ENCODE assay signal across 9 cellular contexts in the genomic region with DNA sequence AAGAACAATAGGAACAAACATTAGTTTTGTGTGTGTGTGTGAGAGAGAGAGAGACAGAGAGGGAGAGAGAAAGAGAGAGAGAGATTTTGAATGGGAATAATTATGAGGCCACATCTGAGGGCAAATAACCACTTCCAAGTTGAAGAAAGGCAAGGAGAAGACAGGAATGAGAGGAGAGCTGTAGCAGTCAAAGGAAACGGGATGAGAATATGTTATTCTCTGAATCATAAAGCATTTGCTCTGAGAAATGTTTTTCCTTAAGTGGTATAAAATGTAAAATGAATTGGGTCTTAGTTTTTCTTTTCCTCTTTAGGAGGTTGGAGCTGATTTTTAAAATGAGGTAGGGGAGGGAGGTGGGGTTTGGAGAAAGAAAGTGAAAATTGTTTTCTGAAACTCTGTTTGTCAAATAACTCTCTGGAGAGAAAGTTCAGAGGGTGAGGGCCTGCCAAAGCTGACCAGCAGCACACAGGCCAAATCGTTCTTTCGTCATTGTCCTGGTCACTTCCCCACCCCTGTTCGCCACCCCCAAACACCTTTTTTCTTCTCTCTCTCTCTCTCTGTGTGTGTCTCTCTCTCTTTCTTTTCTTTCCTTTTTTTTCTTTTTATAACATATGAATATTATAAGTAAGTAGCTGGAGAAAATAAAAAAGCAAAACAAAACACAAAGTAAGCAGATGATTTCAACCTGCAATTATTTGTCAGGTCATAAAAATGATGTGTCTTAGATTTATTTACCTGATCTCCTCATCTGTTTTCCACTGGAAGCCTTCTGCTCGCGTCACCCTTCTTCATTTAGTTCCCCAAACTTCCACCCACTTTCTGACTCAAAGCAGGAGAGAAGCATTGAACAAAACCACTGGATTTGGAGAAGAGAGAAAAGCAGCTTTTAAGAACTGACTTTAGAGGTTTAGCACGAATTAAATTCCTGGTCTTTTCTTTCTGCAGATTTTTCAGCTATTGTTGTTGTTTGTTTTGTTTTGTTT.
DNase-seq lines count a peak whose midpoint lies in the region; TF ChIP-seq lines count a peak whose summit lies in the region.
"Had no signal": no experiment of that assay in that cellular context is flagged by ENCODE, and none has a peak within 500 bp of the region (broad histone marks: within the 10 kb centered on the region; RNA-seq: fewer than 3 reads in every experiment).

No MANE protein-coding gene starts in this region.

- WGBS in urinary bladder: 31% methylated on average over 7 of the region's 7 CpGs

- intact Hi-C loops in A673 (cut with micrococcal nuclease; ENCODE audit: unreplicated experiment): no loop called here

- H3K27me3 ChIP-seq in SJSA1 (replicated peaks) (no peaks in the 10 kb centered on the region), muscle layer of colon (ENCODE audit: control insufficient read depth in 1 of 2, insufficient read depth in 2 of 2, low read length in 2 of 2) (no peaks in the 10 kb centered on the region), A673 (replicated peaks; ENCODE audit: insufficient read depth, low read depth, low read length, poor library complexity) (no peaks in the 10 kb centered on the region)

- TF ChIP-seq CTCF in fibroblast of mammary gland (conservative IDR thresholded peaks at IDR 0.05; ENCODE audit: control insufficient read depth, insufficient read depth, low read depth, low read length) (no peak), A673 (conservative IDR thresholded peaks at IDR 0.05; ENCODE audit: low read depth, low read length) (no peak)

- peak overlapping the region; percentile 62 for H3K9ac ChIP-seq in muscle layer of colon (ENCODE audit: low read length)

- no peaks in the 10 kb centered on the region for H3K9me3 ChIP-seq in SJSA1 (replicated peaks)
- no peaks in the 10 kb centered on the region for H3K9me3 ChIP-seq in muscle layer of colon (ENCODE audit: low read length)
- H3K9me3 ChIP-seq in A673 (ENCODE audit: low read depth, low read length, poor library complexity, severe bottlenecking): no peaks in the 10 kb centered on the region

- no TSS peak for BruUV-seq in A673 (replicated peaks; lab: Mats Ljungman, UMichigan)

- POLR2A ChIA-PET in A673 (lab: Charles Lee; ENCODE audit: low non-redundant PET): no interaction called here

- peaks cover 97% of the 10 kb centered on the region for H3K4me1 ChIP-seq in SJSA1 (replicated peaks)
- peaks cover 91% of the 10 kb centered on the region for H3K4me1 ChIP-seq in muscle layer of colon (ENCODE audit: insufficient read depth, low read length)
- peaks cover 3% of the 10 kb centered on the region for H3K4me1 ChIP-seq in urinary bladder (ENCODE audit: insufficient read depth)
- H3K4me1 ChIP-seq in A673 (ENCODE audit: insufficient read depth, low read length, poor library complexity, severe bottlenecking): peaks cover 16% of the 10 kb centered on the region

- H3K36me3 ChIP-seq in SJSA1 (peaks cover 6% of the 10 kb centered on the region), muscle layer of colon (ENCODE audit: insufficient read depth, low read length) (no peaks in the 10 kb centered on the region), urinary bladder (ENCODE audit: insufficient read depth) (peaks cover 1% of the 10 kb centered on the region), A673 (ENCODE audit: insufficient read depth, low read length, poor library complexity, severe bottlenecking) (no peaks in the 10 kb centered on the region)

- H3K4me3 ChIP-seq in SJSA1 (no peak overlapping the region), fibroblast of mammary gland (ENCODE audit: control insufficient read depth, low read depth, low read length) (no peak overlapping the region), muscle layer of colon (ENCODE audit: low read depth in 1 of 2, low read length in 2 of 2) (peak overlapping the region in 1 of 2 donors; percentile 12), urinary bladder (ENCODE audit: low read depth, low read length) (no peak overlapping the region), A673 (ENCODE audit: low read depth, low read length, poor library complexity, severe bottlenecking) (no peak overlapping the region)

- DNase-seq in SJSA1 (ENCODE audit: low read depth in 1 of 2, low spot score in 2 of 2) (no peak), fibroblast of mammary gland (ENCODE audit: low read depth) (peak; percentile 85), cerebellum (ENCODE audit: low spot score) (no peak), A673 (ENCODE audit: low spot score) (no peak), HuH-7.5 (ENCODE audit: low spot score) (no peak)
- DNase-seq: activated naive CD8-positive, alpha-beta T cell treated with anti-CD3 and anti-CD28 coated beads for 36 hours; NCI-H2081 had no signal

- CTCF ChIA-PET in A673 (lab: Charles Lee): no interaction called here

- H3K27ac ChIP-seq in SJSA1 (peak overlapping the region; percentile 98), muscle layer of colon (ENCODE audit: low read depth, low read length) (peak overlapping the region; percentile 76), urinary bladder (ENCODE audit: low read depth) (peak overlapping the region; percentile 72), A673 (ENCODE audit: low read depth, low read length, poor library complexity, severe bottlenecking) (no peak overlapping the region)
